18 cellular contexts compared by ENCODE assay signal in the genomic region with DNA sequence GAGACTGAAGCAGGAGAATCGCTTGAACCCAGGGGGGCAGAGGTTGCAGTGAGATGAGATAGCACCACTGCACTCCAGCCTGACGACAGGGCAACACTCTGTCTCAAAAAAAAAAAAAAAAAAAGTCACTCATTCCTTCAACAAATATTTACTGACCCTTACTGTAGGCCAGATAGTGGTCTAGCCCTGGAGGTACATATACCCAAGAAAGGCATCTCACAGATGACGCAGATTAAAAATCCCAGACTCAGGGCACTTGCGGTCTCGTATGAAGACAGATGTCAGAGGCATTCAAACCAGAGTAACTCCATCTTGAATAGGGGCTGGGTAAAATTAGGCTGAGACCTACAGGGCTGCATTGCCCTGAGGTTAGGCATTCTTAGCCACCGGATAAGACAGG. TPM values are rescaled to one million over a fixed set of nuclear protein-coding genes. Genes with fewer than 3 reads are reported as not detected.
DNase-seq lines count a peak whose midpoint lies in the region; ATAC-seq and TF ChIP-seq lines count a peak whose summit lies in the region.
"Had no signal": no experiment of that assay in that cellular context is flagged by ENCODE, and none has a peak within 500 bp of the region (broad histone marks: within the 10 kb centered on the region; RNA-seq: fewer than 3 reads in every experiment).

No MANE protein-coding gene starts in this region.

- H3K4me3 Mint-ChIP-seq in endodermal cell, result no peak overlapping the region
- H3K4me3 Mint-ChIP-seq: CD8-positive, alpha-beta T cell; GM23338; HFFc6 had no signal

- no peak for TF ChIP-seq CTCF in endodermal cell (conservative IDR thresholded peaks at IDR 0.05)
- TF ChIP-seq CTCF in esophagus muscularis mucosa (IDR thresholded peaks at IDR 0.05), result no peak

- no peak overlapping the region for H3K4me2 ChIP-seq in mesenchymal stem cell (ENCODE audit: low read length, poor library complexity, severe bottlenecking)
- H3K4me2 ChIP-seq: BLaER1, GM23338 had no signal

- no peak overlapping the region for H3K9ac ChIP-seq in endodermal cell (ENCODE audit: extremely low read depth, low read length, poor library complexity, severe bottlenecking)
- no peak overlapping the region for H3K9ac ChIP-seq in mesenchymal stem cell (ENCODE audit: low read length)
- H3K9ac ChIP-seq: BLaER1 had no signal

- no peak overlapping the region for H3K27ac Mint-ChIP-seq in endodermal cell
- H3K27ac Mint-ChIP-seq: CD8-positive, alpha-beta T cell; GM23338; HFFc6 had no signal

- no peak overlapping the region for H2BK120ac ChIP-seq in mesenchymal stem cell (ENCODE audit: low read depth, low read length)

- H3K9me3 ChIP-seq in endodermal cell (ENCODE audit: control insufficient read depth, low read length) (peaks cover 15% of the 10 kb centered on the region), mesenchymal stem cell (ENCODE audit: control insufficient read depth, low read length) (no peaks in the 10 kb centered on the region), esophagus muscularis mucosa (no peaks in the 10 kb centered on the region)

- H3K4me1 Mint-ChIP-seq in endodermal cell, result peaks cover 8% of the 10 kb centered on the region

- H2BK15ac ChIP-seq in mesenchymal stem cell (ENCODE audit: low read depth, poor library complexity, severe bottlenecking), result no peak overlapping the region

- H2AK5ac ChIP-seq in mesenchymal stem cell (ENCODE audit: low read length, severe bottlenecking), result peak overlapping the region; percentile 57

- H3K36me3 ChIP-seq in endodermal cell (ENCODE audit: control insufficient read depth, insufficient read depth, low read length) (no peaks in the 10 kb centered on the region), mesenchymal stem cell (ENCODE audit: control insufficient read depth in 1 of 2, insufficient read depth in 2 of 2, low read depth in 1 of 2, low read length in 2 of 2) (peaks cover 0 to 4% of the 10 kb centered on the region in 2 experiments), esophagus muscularis mucosa (no peaks in the 10 kb centered on the region)
- H3K36me3 ChIP-seq: BLaER1 had no signal

- H3K27me3 ChIP-seq in endodermal cell (ENCODE audit: control insufficient read depth, insufficient read depth, low read length, poor library complexity, severe bottlenecking) (no peaks in the 10 kb centered on the region), mesenchymal stem cell (ENCODE audit: control insufficient read depth in 1 of 2, insufficient read depth in 1 of 2, low read length in 2 of 2) (no peaks in the 10 kb centered on the region), esophagus muscularis mucosa (no peaks in the 10 kb centered on the region)
- H3K27me3 ChIP-seq: BLaER1 had no signal

- no peak overlapping the region for H3K23ac ChIP-seq in mesenchymal stem cell (ENCODE audit: low read length in 2 of 2)

- H3K79me1 ChIP-seq in mesenchymal stem cell (replicated peaks; ENCODE audit: low read length, poor library complexity, severe bottlenecking), result peaks cover 32% of the 10 kb centered on the region

- no peak overlapping the region for H2BK5ac ChIP-seq in mesenchymal stem cell (ENCODE audit: low read depth, low read length, poor library complexity, severe bottlenecking)

- H4K8ac ChIP-seq in mesenchymal stem cell (ENCODE audit: low read length), result no peak overlapping the region

- no peak overlapping the region for H2AFZ ChIP-seq in mesenchymal stem cell (ENCODE audit: low read depth, low read length)
- H2AFZ ChIP-seq: GM23338 had no signal

- H3K4me3 ChIP-seq in endodermal cell (ENCODE audit: low read length), result no peak overlapping the region
- H3K4me3 ChIP-seq in mesenchymal stem cell (ENCODE audit: insufficient read depth in 1 of 2, low read depth in 1 of 2, low read length in 2 of 2), result no peak overlapping the region
- H3K4me3 ChIP-seq in esophagus muscularis mucosa, result no peak overlapping the region
- H3K4me3 ChIP-seq: BLaER1, GM23338 had no signal

- no peak overlapping the region for H4K91ac ChIP-seq in mesenchymal stem cell (ENCODE audit: low read length)

- peaks cover 8% of the 10 kb centered on the region for H3K9me3 Mint-ChIP-seq in endodermal cell
- H3K9me3 Mint-ChIP-seq: CD8-positive, alpha-beta T cell; IgD-negative memory B cell had no signal

- intact Hi-C loops in cardiac septum (cut with DNase I) (no loop called here), Right ventricle myocardium superior (cut with DNase I) (no loop called here), esophagus muscularis mucosa (cut with DNase I) (no loop called here)

- TF ChIP-seq EP300 in esophagus muscularis mucosa (IDR thresholded peaks at IDR 0.05), result no peak

- no peaks in the 10 kb centered on the region for H3K36me3 Mint-ChIP-seq in endodermal cell (ENCODE audit: low read depth)
- H3K36me3 Mint-ChIP-seq: CD8-positive, alpha-beta T cell had no signal

- WGBS in endodermal cell (ENCODE audit: insufficient coverage in 1 of 2, insufficient read length in 1 of 2), 2 experiments, result 93 to 98% methylated on average over 4 to 6 of the region's 6 CpGs
- WGBS in mesenchymal stem cell, result 90% methylated on average over 6 of the region's 6 CpGs
- WGBS in esophagus muscularis mucosa, result 99% methylated on average over 6 of the region's 6 CpGs

- no peaks in the 10 kb centered on the region for H3K4me1 ChIP-seq in endodermal cell (ENCODE audit: control insufficient read depth, insufficient read depth, low read length)
- peaks cover 17% of the 10 kb centered on the region for H3K4me1 ChIP-seq in mesenchymal stem cell (ENCODE audit: control insufficient read depth, insufficient read depth, low read depth, low read length)
- H3K4me1 ChIP-seq in esophagus muscularis mucosa, result peaks cover 0 to 4% (median 0%) of the 10 kb centered on the region in 4 donors

- TF ChIP-seq POLR2A in esophagus muscularis mucosa (IDR thresholded peaks at IDR 0.05; ENCODE audit: low read depth), result no peak

- no peaks in the 10 kb centered on the region for H3K27me3 Mint-ChIP-seq in endodermal cell (ENCODE audit: insufficient read depth)

- no peak for ATAC-seq in Right ventricle myocardium superior (ENCODE audit: poor library complexity)
- no peak for ATAC-seq in GM21786 (IDR thresholded peaks at IDR 0.05; ENCODE audit: unreplicated experiment)
- ATAC-seq: CD8-positive, alpha-beta T cell; GM23338; HCT116 had no signal

- H3K27ac ChIP-seq in endodermal cell (ENCODE audit: low read depth, low read length) (no peak overlapping the region), mesenchymal stem cell (ENCODE audit: low read length, poor library complexity, severe bottlenecking) (no peak overlapping the region), esophagus muscularis mucosa (replicated peaks in 1 of 4) (no peak overlapping the region)
- H3K27ac ChIP-seq: BLaER1 had no signal

- DNase-seq in cardiac septum (ENCODE audit: low spot score) (peak; percentile 49), Right ventricle myocardium superior (no peak), endodermal cell (peak; percentile 27), mesenchymal stem cell (no peak), DMS153 (lab: John Stamatoyannopoulos, UW) (no peak), esophagus muscularis mucosa (ENCODE audit: extremely low spot score) (no peak)
- peak; percentile 11 for DNase-seq in stimulated activated CD8-positive, alpha-beta memory T cell treated with anti-CD3 and anti-CD28 coated beads, Interleukin-4, amount 100 ng/mL, for 48 hours
- DNase-seq: 8988T; Calu3; CD8-positive, alpha-beta T cell; DMS79; GDM1; HFFc6 had no signal

- no peak overlapping the region for H3K14ac ChIP-seq in mesenchymal stem cell (ENCODE audit: low read length in 2 of 2)

- H2BK12ac ChIP-seq in mesenchymal stem cell (ENCODE audit: low read length in 2 of 2), result no peak overlapping the region

- no peak overlapping the region for H3K18ac ChIP-seq in mesenchymal stem cell (ENCODE audit: low read depth in 1 of 2, low read length in 2 of 2)

- no peak overlapping the region for H3K4ac ChIP-seq in mesenchymal stem cell (ENCODE audit: low read depth in 1 of 2, low read length in 2 of 2)

RNA-seq across cellular contexts. Expression of gene CLMN, which starts 44.8 kb away (rescaled TPM):
- total RNA-seq in cardiac septum, result 6.0 TPM
- total RNA-seq in Right ventricle myocardium superior, result 9.0 TPM
- 10 to 100 TPM in 1 of 2 donors, 1 to 10 TPM in 1; 9.5 to 11.7 TPM for total RNA-seq in endodermal cell
- polyA plus RNA-seq in endodermal cell (2013, experiment 1 of 2), result 9.5 TPM
- 8.2 TPM for polyA plus RNA-seq in endodermal cell (2013, experiment 2 of 2)
- 1.9 TPM for polyA plus RNA-seq in mesenchymal stem cell (2013, experiment 1 of 2)
- 1.6 TPM for polyA plus RNA-seq in mesenchymal stem cell (2013, experiment 2 of 2)
- 1 to 10 TPM; 6.5 to 10.0 (median 7.9) TPM for total RNA-seq in esophagus muscularis mucosa

Comparison
In these comparisons a context has a peak if more than half of its experiments do, and no peak if none do; other contexts are left out.
1. DNase-seq: peak in cardiac septum (single experiment), endodermal cell (single experiment) and stimulated activated CD8-positive, alpha-beta memory T cell treated with anti-CD3 and anti-CD28 coated beads, Interleukin-4, amount 100 ng/mL, for 48 hours (single experiment); none in Right ventricle myocardium superior (single experiment), mesenchymal stem cell (single experiment), DMS153 (single experiment) and esophagus muscularis mucosa (single experiment).